In genomic region chr17:7844292-7845154, GRCh38 we compare ENCODE assay signal across 8 cellular contexts. TPM values are rescaled to one million over a fixed set of nuclear protein-coding genes. Genes with fewer than 3 reads are reported as not detected.
DNase-seq lines count a peak whose midpoint lies in the region; ATAC-seq lines count a peak whose summit lies in the region.

No MANE protein-coding gene starts in this region.

- POLR2A ChIA-PET in activated CD4-positive, alpha-beta T cell treated with anti-CD3 and anti-CD28 coated beads, Interleukin-2, amount 10 ng/mL, durations not matched to agents 7 days and 5 days (lab: Charles Lee) = interaction anchor here (1.5 kb wide), 1 partner anchor 9 kb away, joined by 4 read pairs; no protein-coding TSS in a partner anchor

- no peaks in the 10 kb centered on the region for H3K27me3 Mint-ChIP-seq in activated CD4-positive, alpha-beta T cell treated with anti-CD3 and anti-CD28 coated beads, Interleukin-2, amount 10 ng/mL, durations not matched to agents 7 days and 5 days

- ATAC-seq in GM19025 (IDR thresholded peaks at IDR 0.05; ENCODE audit: low read depth, unreplicated experiment) (peak; percentile 45), HG03280 (IDR thresholded peaks at IDR 0.05; ENCODE audit: unreplicated experiment) (peak; percentile 43)

- CTCF ChIA-PET in activated CD4-positive, alpha-beta T cell treated with anti-CD3 and anti-CD28 coated beads, Interleukin-2, amount 10 ng/mL, durations not matched to agents 7 days and 5 days (lab: Charles Lee) = interaction anchor here (0.6 to 2.4 kb wide), 13 partner anchors 9 to 211 kb away, joined by 3 to 19 read pairs (median 3); partner anchors contain the start of genes CYB5D1, KDM6B and NAA38

- H3K9me3 Mint-ChIP-seq in activated CD4-positive, alpha-beta T cell treated with anti-CD3 and anti-CD28 coated beads, Interleukin-2, amount 10 ng/mL, durations not matched to agents 7 days and 5 days = no peaks in the 10 kb centered on the region

- peaks cover 4% of the 10 kb centered on the region for H3K36me3 Mint-ChIP-seq in activated CD4-positive, alpha-beta T cell treated with anti-CD3 and anti-CD28 coated beads, Interleukin-2, amount 10 ng/mL, durations not matched to agents 7 days and 5 days (ENCODE audit: low read depth)

- DNase-seq in Ammon's horn (ENCODE audit: low spot score) (peak; percentile 98), NCI-H526 (lab: John Stamatoyannopoulos, UW) (peak; percentile 63 to 87), dedifferentiated amniotic fluid mesenchymal stem cell (ENCODE audit: extremely low spot score) (peak; percentile 95), left kidney (ENCODE audit: low read depth, low spot score) (peak; percentile 97)
- DNase-seq in activated CD4-positive, alpha-beta T cell treated with anti-CD3 and anti-CD28 coated beads, Interleukin-2, amount 10 ng/mL, durations not matched to agents 7 days and 5 days = peak; percentile 91
- peak; percentile 71 for DNase-seq in stimulated activated CD4-positive, alpha-beta T cell treated with anti-CD3 and anti-CD28 coated beads, Interleukin-2, amount 100 ng/mL, for 4 hours (ENCODE audit: low read depth)

- H3K4me1 Mint-ChIP-seq in activated CD4-positive, alpha-beta T cell treated with anti-CD3 and anti-CD28 coated beads, Interleukin-2, amount 10 ng/mL, durations not matched to agents 7 days and 5 days = peaks cover 34% of the 10 kb centered on the region

- H3K4me3 Mint-ChIP-seq in activated CD4-positive, alpha-beta T cell treated with anti-CD3 and anti-CD28 coated beads, Interleukin-2, amount 10 ng/mL, durations not matched to agents 7 days and 5 days = peak overlapping the region; percentile 98

- peak overlapping the region; percentile 97 for H3K27ac Mint-ChIP-seq in activated CD4-positive, alpha-beta T cell treated with anti-CD3 and anti-CD28 coated beads, Interleukin-2, amount 10 ng/mL, durations not matched to agents 7 days and 5 days

RNA-seq across cellular contexts. Expression of gene TMEM88, which starts 10.3 kb away (rescaled TPM):
- under 1 TPM; 0.55 to 0.87 TPM for total RNA-seq in activated CD4-positive, alpha-beta T cell treated with anti-CD3 and anti-CD28 coated beads, Interleukin-2, amount 10 ng/mL, durations not matched to agents 7 days and 5 days

RNA-seq across cellular contexts. Expression of gene KDM6B, which starts 10.5 kb away (rescaled TPM):
- total RNA-seq in activated CD4-positive, alpha-beta T cell treated with anti-CD3 and anti-CD28 coated beads, Interleukin-2, amount 10 ng/mL, durations not matched to agents 7 days and 5 days = 10 to 100 TPM; 12.3 to 12.8 TPM

RNA-seq across cellular contexts. Expression of gene NAA38, which starts 12.8 kb away (rescaled TPM):
- total RNA-seq in activated CD4-positive, alpha-beta T cell treated with anti-CD3 and anti-CD28 coated beads, Interleukin-2, amount 10 ng/mL, durations not matched to agents 7 days and 5 days = 10 to 100 TPM; 84.2 to 93.0 TPM

RNA-seq across cellular contexts. Expression of gene CYB5D1, which starts 13.3 kb away (rescaled TPM):
- total RNA-seq in activated CD4-positive, alpha-beta T cell treated with anti-CD3 and anti-CD28 coated beads, Interleukin-2, amount 10 ng/mL, durations not matched to agents 7 days and 5 days = 1 to 10 TPM; 8.2 to 9.0 TPM

RNA-seq across cellular contexts. Expression of gene CHD3, which starts 44.1 kb away (rescaled TPM):
- total RNA-seq in activated CD4-positive, alpha-beta T cell treated with anti-CD3 and anti-CD28 coated beads, Interleukin-2, amount 10 ng/mL, durations not matched to agents 7 days and 5 days = 100 to 1,000 TPM; 216 to 223 TPM

Comparison
In these comparisons a context has a peak if more than half of its experiments do, and no peak if none do; other contexts are left out.
1. Peak in every context shown above with its lines: DNase-seq and ATAC-seq.